ENCODE assay signal across 18 cellular contexts in the genomic region with DNA sequence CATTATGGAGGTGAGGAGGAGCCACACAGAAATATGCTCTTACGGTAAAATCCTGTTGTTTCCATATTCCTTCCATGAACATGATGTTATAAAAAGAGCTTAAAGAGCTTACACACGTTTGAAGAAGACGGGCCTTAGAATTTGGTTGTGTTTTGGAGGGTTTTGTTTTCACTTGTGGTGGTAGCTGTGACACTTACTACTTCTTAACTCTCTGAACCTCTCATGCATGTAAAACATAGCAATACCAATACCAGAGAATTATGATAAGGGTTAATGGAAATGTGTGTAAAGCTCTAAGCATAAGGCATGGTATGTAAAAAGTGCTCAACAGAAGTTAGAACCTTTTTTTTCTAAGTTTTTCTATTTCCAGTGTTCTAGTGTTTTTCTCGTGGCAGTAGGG.
"Had no signal": no experiment of that assay in that cellular context is flagged by ENCODE, and none has a peak within 500 bp of the region (broad histone marks: within the 10 kb centered on the region; RNA-seq: fewer than 3 reads in every experiment).

No MANE protein-coding gene starts in this region.

- H3K9me3 ChIP-seq: ascending aorta, gastrocnemius medialis, mucosa of descending colon, stomach, upper lobe of left lung had no signal

- DNase-seq: activated CD4-positive, alpha-beta T cell treated with anti-CD3 and anti-CD28 coated beads for 36 hours; activated CD4-positive, alpha-beta T cell treated with anti-CD3 and anti-CD28 coated beads, Interleukin-2, amount 50 U/mL, for 48 hours; activated gamma-delta T cell; effector CD8-positive, alpha-beta T cell; gastrocnemius medialis; mucosa of descending colon; naive thymus-derived CD4-positive, alpha-beta T cell; stimulated activated CD4-positive, alpha-beta T cell treated with anti-CD3 and anti-CD28 coated beads, Interleukin-4, amount 100 ng/mL, for 24 hours; stomach; upper lobe of left lung had no signal

- H3K79me2 ChIP-seq: parathyroid adenoma had no signal

- H2AFZ ChIP-seq: neural progenitor cell, parathyroid adenoma had no signal

- ATAC-seq: activated CD4-positive, alpha-beta T cell treated with anti-CD3 and anti-CD28 coated beads for 36 hours; esophagus mucosa; gastrocnemius medialis; mucosa of descending colon; naive thymus-derived CD4-positive, alpha-beta T cell; sciatic nerve; stimulated activated effector memory CD8-positive, alpha-beta T cell treated with anti-CD3 and anti-CD28 coated beads, Interleukin-12 subunit alpha, Interleukin-12 subunit beta, amount 100 ng/mL, for 72 hours; WTC11 had no signal

- H3K27ac ChIP-seq: ascending aorta, coronary artery, gastrocnemius medialis, neural progenitor cell, parathyroid adenoma, upper lobe of left lung had no signal

- H3K27me3 ChIP-seq: ascending aorta, gastrocnemius medialis, neural progenitor cell, stomach, upper lobe of left lung had no signal

- H3K4me1 ChIP-seq: ascending aorta, gastrocnemius medialis, neural progenitor cell, parathyroid adenoma, upper lobe of left lung had no signal

- H3K36me3 ChIP-seq: ascending aorta, gastrocnemius medialis, neural progenitor cell, stomach, upper lobe of left lung had no signal

- H3K4me3 ChIP-seq: ascending aorta, coronary artery, gastrocnemius medialis, mucosa of descending colon, neural progenitor cell, stomach, upper lobe of left lung had no signal

- H3K4me2 ChIP-seq: neural progenitor cell had no signal
